Comparison of ENCODE assay signal across 11 cellular contexts in the genomic region with DNA sequence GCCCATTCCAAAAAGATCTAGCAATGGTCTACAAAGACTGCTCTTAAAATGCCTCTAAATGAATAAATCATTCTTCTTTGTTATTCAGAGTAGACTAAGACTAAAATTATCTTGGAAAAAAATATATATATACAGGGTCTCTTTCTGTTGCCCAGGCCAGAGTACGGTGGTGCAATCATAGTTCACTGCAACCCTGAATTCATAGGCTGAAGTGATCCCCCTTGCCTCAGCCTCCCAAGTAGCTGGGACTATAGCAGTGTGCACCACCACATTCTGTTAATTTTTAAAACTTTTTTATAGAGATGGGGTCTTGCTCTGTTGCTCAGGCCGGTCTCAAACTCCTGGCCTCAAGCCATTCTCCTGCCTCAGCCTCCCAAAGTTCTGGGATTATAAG. TPM values are rescaled to one million over a fixed set of nuclear protein-coding genes. Genes with fewer than 3 reads are reported as not detected.
DNase-seq lines count a peak whose midpoint lies in the region; ATAC-seq and TF ChIP-seq lines count a peak whose summit lies in the region.
"Had no signal": no experiment of that assay in that cellular context is flagged by ENCODE, and none has a peak within 500 bp of the region (broad histone marks: within the 10 kb centered on the region; RNA-seq: fewer than 3 reads in every experiment).

No MANE protein-coding gene starts in this region.

- H3K27me3 ChIP-seq in heart left ventricle (peaks cover 0 to 7% (median 0%) of the 10 kb centered on the region in 9 donors), H7 (ENCODE audit: control insufficient read depth, insufficient read depth, low read length) (no peaks in the 10 kb centered on the region)

- DNase-seq in heart left ventricle (no peak), cardiac septum (ENCODE audit: low spot score) (no peak), fibroblast of mammary gland (ENCODE audit: low read depth) (no peak), osteocyte (ENCODE audit: extremely low spot score, unreplicated experiment) (no peak), GM20000 (ENCODE audit: low spot score) (no peak), CD1c-positive myeloid dendritic cell (ENCODE audit: extremely low spot score) (no peak), H7 (no peak)
- DNase-seq: activated CD4-positive, alpha-beta T cell treated with anti-CD3 and anti-CD28 coated beads for 1 hour; activated T-cell treated with anti-CD3 and anti-CD28 coated beads, Interleukin-2, amount 50 U/mL, for 72 hours had no signal

- H3K4me1 Mint-ChIP-seq in osteocyte (ENCODE audit: unreplicated experiment) = peaks cover 67% of the 10 kb centered on the region
- H3K4me1 Mint-ChIP-seq: central memory CD8-positive, alpha-beta T cell had no signal

- peak overlapping the region in 9 of 12 donors; percentile 5 to 66 (median 41) for H3K27ac ChIP-seq in heart left ventricle

- peak overlapping the region; percentile 85 for H3K27ac Mint-ChIP-seq in osteocyte (ENCODE audit: unreplicated experiment)
- H3K27ac Mint-ChIP-seq: activated T-cell treated with anti-CD3 and anti-CD28 coated beads, Interleukin-2, amount 50 U/mL, for 72 hours had no signal

- H3K36me3 ChIP-seq in heart left ventricle (peaks cover 0 to 5% (median 0%) of the 10 kb centered on the region in 9 donors), H7 (replicated peaks; ENCODE audit: control insufficient read depth, insufficient read depth, low read length) (no peaks in the 10 kb centered on the region; the same call in 1 of the 2 replicates)

- H3K4me3 ChIP-seq in heart left ventricle = peak overlapping the region in 8 of 12 donors; percentile 25 to 49 (median 33)
- peak overlapping the region; percentile 31 for H3K4me3 ChIP-seq in fibroblast of mammary gland (ENCODE audit: control insufficient read depth, low read depth, low read length)
- H3K4me3 ChIP-seq in H7 (ENCODE audit: insufficient read depth, low read depth, low read length) = no peak overlapping the region

- TF ChIP-seq CTCF in heart left ventricle (IDR thresholded peaks at IDR 0.05) (no peak), fibroblast of mammary gland (conservative IDR thresholded peaks at IDR 0.05; ENCODE audit: control insufficient read depth, insufficient read depth, low read depth, low read length) (no peak), osteocyte (IDR thresholded peaks at IDR 0.05) (no peak), GM20000 (IDR thresholded peaks at IDR 0.05; ENCODE audit: extremely low read depth, missing control alignments) (no peak)

- intact Hi-C loops in heart left ventricle (cut with DNase I) = no loop called here
- intact Hi-C loops in cardiac septum (cut with DNase I) = no loop called here

- 77 to 93% (median 81%) methylated on average over 2 of the region's 2 CpGs for WGBS in heart left ventricle, 4 donors

- peaks cover 13% of the 10 kb centered on the region for H3K36me3 Mint-ChIP-seq in osteocyte (ENCODE audit: unreplicated experiment)

- ATAC-seq in heart left ventricle = peak in 1 of 4 donors; percentile 8
- ATAC-seq in GM18511 (IDR thresholded peaks at IDR 0.05; ENCODE audit: unreplicated experiment) = no peak
- ATAC-seq: activated T-cell treated with anti-CD3 and anti-CD28 coated beads, Interleukin-2, amount 50 U/mL, for 72 hours had no signal

- peaks cover 0 to 74% (median 43%) of the 10 kb centered on the region in 12 donors for H3K4me1 ChIP-seq in heart left ventricle

- H3K4me3 Mint-ChIP-seq in osteocyte (ENCODE audit: unreplicated experiment) = peak overlapping the region; percentile 69
- H3K4me3 Mint-ChIP-seq: activated T-cell treated with anti-CD3 and anti-CD28 coated beads, Interleukin-2, amount 50 U/mL, for 72 hours; central memory CD8-positive, alpha-beta T cell had no signal

- no peaks in the 10 kb centered on the region for H3K9me3 Mint-ChIP-seq in osteocyte (ENCODE audit: unreplicated experiment)
- H3K9me3 Mint-ChIP-seq: activated T-cell treated with anti-CD3 and anti-CD28 coated beads, Interleukin-2, amount 50 U/mL, for 72 hours; central memory CD8-positive, alpha-beta T cell had no signal

- TF ChIP-seq POLR2A in heart left ventricle (IDR thresholded peaks at IDR 0.05) = no peak

- no peaks in the 10 kb centered on the region for H3K9me3 ChIP-seq in heart left ventricle

- no peaks in the 10 kb centered on the region for H3K27me3 Mint-ChIP-seq in osteocyte (ENCODE audit: unreplicated experiment)

RNA-seq across cellular contexts. Expression of a gene that starts 18.7 kb away (rescaled TPM):
- 10 to 100 TPM; 32.5 to 71.7 (median 41.2) TPM for total RNA-seq in heart left ventricle
- 10 to 100 TPM; 14.5 to 42.3 TPM for polyA plus RNA-seq in heart left ventricle
- total RNA-seq in cardiac septum = 82.7 TPM
- total RNA-seq in osteocyte = 116 and 120 TPM in 2 replicates
- 14.1 and 22.0 TPM in 2 replicates for total RNA-seq in H7 (2014; rRNA removed; shearing (Covaris generic))
